8 cellular contexts compared by ENCODE assay signal in the genomic region with DNA sequence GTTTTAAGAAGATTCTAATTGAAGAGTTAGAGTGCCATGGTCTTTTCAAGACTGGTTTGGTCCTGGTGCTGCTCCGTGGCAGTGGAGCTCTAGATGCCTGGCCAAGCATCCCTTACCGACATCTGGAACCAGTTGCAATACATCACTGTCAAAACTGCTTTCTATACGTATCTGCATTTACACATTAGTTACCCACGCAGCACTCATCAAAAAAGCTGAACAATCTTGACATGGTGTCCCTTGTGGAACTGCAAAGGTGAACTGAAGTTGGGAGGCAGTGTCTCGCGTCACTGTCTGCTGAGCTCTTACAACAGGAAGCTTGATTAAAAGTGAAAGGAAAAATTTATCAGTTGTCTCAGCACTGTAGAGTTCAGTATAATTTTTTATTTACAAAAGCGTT.
DNase-seq lines count a peak whose midpoint lies in the region; ATAC-seq, FAIRE-seq and TF ChIP-seq lines count a peak whose summit lies in the region.

No MANE protein-coding gene starts in this region.

- no peaks in the 10 kb centered on the region for H3K9me3 ChIP-seq in CD8-positive, alpha-beta memory T cell (ENCODE audit: low read length)
- H3K9me3 ChIP-seq in endodermal cell (ENCODE audit: control insufficient read depth, low read length) (no peaks in the 10 kb centered on the region), pancreas (no peaks in the 10 kb centered on the region)

- peak overlapping the region; percentile 75 to 98 (median 92) for H3K27ac Mint-ChIP-seq in CD8-positive, alpha-beta memory T cell
- H3K27ac Mint-ChIP-seq in endodermal cell = peak overlapping the region; percentile 44

- TF ChIP-seq CTCF in endodermal cell (conservative IDR thresholded peaks at IDR 0.05) (no peak), pancreas (IDR thresholded peaks at IDR 0.05) (no peak)

- peaks cover 20 to 51% (median 37%) of the 10 kb centered on the region in 3 donors for H3K4me1 Mint-ChIP-seq in CD8-positive, alpha-beta memory T cell
- peaks cover 5% of the 10 kb centered on the region for H3K4me1 Mint-ChIP-seq in endodermal cell

- H3K27ac ChIP-seq in CD8-positive, alpha-beta memory T cell (ENCODE audit: low read depth, low read length) = peak overlapping the region; percentile 20
- H3K27ac ChIP-seq in endodermal cell (ENCODE audit: low read depth, low read length) = no peak overlapping the region
- peak overlapping the region in 2 of 4 donors; percentile 1 to 7 for H3K27ac ChIP-seq in pancreas

- DNase-seq in CD8-positive, alpha-beta memory T cell = peak; percentile 19 to 76 (median 62)
- peak; percentile 52 to 55 for DNase-seq in activated CD4-positive, alpha-beta T cell treated with anti-CD3 and anti-CD28 coated beads for 4 hours
- DNase-seq in endodermal cell (no peak), pancreas (no peak), NCI-H345 treated with DMSO at 0.1 percent for 48 hours (lab: John Stamatoyannopoulos, UW; ENCODE audit: unreplicated experiment) (no peak)

- peak overlapping the region; percentile 31 for H3K4me3 ChIP-seq in CD8-positive, alpha-beta memory T cell (ENCODE audit: low read length)
- H3K4me3 ChIP-seq in endodermal cell (ENCODE audit: low read length) (no peak overlapping the region), pancreas (peak overlapping the region in 1 of 4 donors; percentile 10)

- POLR2A ChIA-PET in CD8-positive, alpha-beta memory T cell (lab: Charles Lee) = interaction anchor here (1.0 to 1.1 kb wide), 2 partner anchors 9 to 84 kb away, joined by 3 to 4 read pairs; no protein-coding TSS in a partner anchor

- WGBS in endodermal cell (ENCODE audit: insufficient coverage in 1 of 2, insufficient read length in 1 of 2), 2 experiments = 91 to 94% methylated on average over 6 to 7 of the region's 7 CpGs
- 46 to 56% methylated on average over 7 of the region's 7 CpGs for WGBS in pancreas, 2 donors

- intact Hi-C loops in pancreas (cut with DNase I) = no loop called here

- no peak overlapping the region for H3K9ac ChIP-seq in endodermal cell (ENCODE audit: extremely low read depth, low read length, poor library complexity, severe bottlenecking)

- no peaks in the 10 kb centered on the region for H3K36me3 ChIP-seq in CD8-positive, alpha-beta memory T cell (ENCODE audit: insufficient read depth, low read length)
- no peaks in the 10 kb centered on the region for H3K36me3 ChIP-seq in endodermal cell (ENCODE audit: control insufficient read depth, insufficient read depth, low read length)
- H3K36me3 ChIP-seq in pancreas = no peaks in the 10 kb centered on the region

- H3K27me3 Mint-ChIP-seq in CD8-positive, alpha-beta memory T cell = no peaks in the 10 kb centered on the region
- H3K27me3 Mint-ChIP-seq in endodermal cell (ENCODE audit: insufficient read depth) = no peaks in the 10 kb centered on the region

- H3K9me3 Mint-ChIP-seq in CD8-positive, alpha-beta memory T cell = no peaks in the 10 kb centered on the region
- no peaks in the 10 kb centered on the region for H3K9me3 Mint-ChIP-seq in endodermal cell

- H3K36me3 Mint-ChIP-seq in CD8-positive, alpha-beta memory T cell = peaks cover 0 to 8% (median 5%) of the 10 kb centered on the region in 3 donors
- peaks cover 12% of the 10 kb centered on the region for H3K36me3 Mint-ChIP-seq in endodermal cell (ENCODE audit: low read depth)

- FAIRE-seq in pancreas (lab: Jason Lieb, UNC) = no peak

- peaks cover 20% of the 10 kb centered on the region for H3K4me1 ChIP-seq in CD8-positive, alpha-beta memory T cell (ENCODE audit: insufficient read depth, low read length)
- H3K4me1 ChIP-seq in endodermal cell (ENCODE audit: control insufficient read depth, insufficient read depth, low read length) (no peaks in the 10 kb centered on the region), pancreas (peaks cover 0 to 17% (median 0%) of the 10 kb centered on the region in 3 donors)

- H3K4me3 Mint-ChIP-seq in CD8-positive, alpha-beta memory T cell = peak overlapping the region; percentile 84 to 95 (median 89)
- no peak overlapping the region for H3K4me3 Mint-ChIP-seq in endodermal cell

- CTCF ChIA-PET in CD8-positive, alpha-beta memory T cell (lab: Charles Lee) = no interaction called here

- no peaks in the 10 kb centered on the region for H3K27me3 ChIP-seq in CD8-positive, alpha-beta memory T cell (ENCODE audit: insufficient read depth, low read length, poor library complexity, severe bottlenecking)
- H3K27me3 ChIP-seq in endodermal cell (ENCODE audit: control insufficient read depth, insufficient read depth, low read length, poor library complexity, severe bottlenecking) = no peaks in the 10 kb centered on the region
- no peaks in the 10 kb centered on the region for H3K27me3 ChIP-seq in pancreas

- ATAC-seq in HG02938 (IDR thresholded peaks at IDR 0.05; ENCODE audit: unreplicated experiment) (peak; percentile 52), pancreas (peak in 3 of 4 donors; percentile 70 to 89 (median 71)), HG02623 (IDR thresholded peaks at IDR 0.05; ENCODE audit: unreplicated experiment) (no peak), GM19397 (IDR thresholded peaks at IDR 0.05; ENCODE audit: unreplicated experiment) (no peak)

Comparison
In these comparisons a context has a peak if more than half of its experiments do, and no peak if none do; other contexts are left out.
1. DNase-seq: peak in CD8-positive, alpha-beta memory T cell (5 of 5) and activated CD4-positive, alpha-beta T cell treated with anti-CD3 and anti-CD28 coated beads for 4 hours (2 of 2); none in endodermal cell (single experiment), pancreas (0 of 6) and NCI-H345 treated with DMSO at 0.1 percent for 48 hours (single experiment).
2. ATAC-seq: peak in HG02938 (single experiment) and pancreas (3 of 4); none in HG02623 (single experiment) and GM19397 (single experiment).